ENCODE assay signal across 20 cellular contexts in the genomic region with DNA sequence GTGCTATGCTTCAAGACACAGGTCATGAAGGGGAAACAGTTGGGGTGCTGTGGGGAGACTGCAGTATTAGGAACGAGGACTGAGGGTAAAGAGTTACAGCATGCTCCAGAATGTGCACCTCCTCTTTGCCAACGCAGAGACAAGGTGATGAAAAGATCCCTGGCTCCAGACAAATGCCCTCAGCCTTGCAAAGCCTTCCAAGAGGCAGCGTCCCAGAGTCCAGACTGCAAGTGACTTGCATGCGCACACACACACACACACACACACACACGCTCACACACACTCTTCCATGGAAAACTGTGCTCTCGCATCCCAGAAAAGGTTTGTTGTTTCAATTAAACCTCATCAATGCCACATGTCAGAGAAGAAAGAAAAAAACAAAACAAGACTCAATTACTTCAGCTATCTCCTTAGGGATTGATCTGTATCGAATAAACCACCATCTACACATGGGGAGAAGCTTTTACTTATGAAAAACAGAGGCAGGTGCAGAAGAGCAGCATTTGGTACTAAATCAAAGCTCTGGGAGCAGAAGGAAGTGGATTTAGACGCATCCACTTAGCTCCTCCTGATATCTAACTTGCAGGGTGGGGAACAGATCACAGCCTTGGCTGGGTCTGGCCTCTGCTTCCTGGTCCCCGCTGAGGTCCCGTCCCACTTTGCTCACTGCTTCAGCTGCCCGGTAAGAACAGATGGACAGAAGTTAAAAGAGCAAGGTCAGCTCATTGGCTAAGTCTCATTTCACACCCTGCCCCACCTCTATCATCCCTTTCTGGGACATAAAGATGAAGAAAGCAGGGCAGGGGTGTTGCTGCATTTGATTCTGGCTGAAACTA.
A peak's percentile ranks its signal among the peaks of the same experiment; 100 is the strongest.
DNase-seq lines count a peak whose midpoint lies in the region; ATAC-seq and TF ChIP-seq lines count a peak whose summit lies in the region.
"Had no signal": no experiment of that assay in that cellular context is flagged by ENCODE, and none has a peak within 500 bp of the region (broad histone marks: within the 10 kb centered on the region; RNA-seq: fewer than 3 reads in every experiment).

No MANE protein-coding gene starts in this region.

- no peak overlapping the region for H3K9ac ChIP-seq in neuronal stem cell (ENCODE audit: low read depth, low read length, poor library complexity)

- TF ChIP-seq CTCF in ascending aorta (IDR thresholded peaks at IDR 0.05) = no peak

- peak; percentile 30 for DNase-seq in GM03348 (ENCODE audit: low spot score)
- peak in 1 of 2 donors; percentile 67 for DNase-seq in ascending aorta (ENCODE audit: low spot score in 2 of 2)
- DNase-seq in left cardiac atrium = peak; percentile 40
- DNase-seq in neuronal stem cell (ENCODE audit: low spot score) = no peak
- DNase-seq in activated CD4-positive, alpha-beta T cell treated with anti-CD3 and anti-CD28 coated beads for 1 hour = no peak
- no peak for DNase-seq in islet precursor cell
- DNase-seq in AG08395 (ENCODE audit: low spot score) = no peak
- DNase-seq: activated CD4-positive, alpha-beta T cell treated with anti-CD3 and anti-CD28 coated beads for 4 hours; activated naive CD8-positive, alpha-beta T cell treated with anti-CD3 and anti-CD28 coated beads for 36 hours; activated T-cell treated with anti-CD3 and anti-CD28 coated beads for 4 hours; colonic mucosa; esophagus squamous epithelium; Karpas-422; mesendoderm; NCI-H146; NCI-H526 treated with DMSO at 0.1 percent for 48 hours; occipital lobe; stomach had no signal

- H3K27me3 ChIP-seq in ascending aorta (no peaks in the 10 kb centered on the region), neuronal stem cell (ENCODE audit: control insufficient read depth in 3 of 3, insufficient read depth in 3 of 3, low read depth in 1 of 3, low read length in 3 of 3) (no peaks in the 10 kb centered on the region)
- H3K27me3 ChIP-seq: colonic mucosa, esophagus squamous epithelium, stomach had no signal

- H2AK5ac ChIP-seq in neuronal stem cell (ENCODE audit: low read depth, low read length) = no peak overlapping the region

- H3K23ac ChIP-seq in neuronal stem cell (ENCODE audit: low read depth, low read length, poor library complexity) = no peak overlapping the region

- H2BK120ac ChIP-seq in neuronal stem cell (ENCODE audit: low read depth, low read length) = no peak overlapping the region

- H2BK5ac ChIP-seq in neuronal stem cell (ENCODE audit: low read length) = no peak overlapping the region

- H2BK12ac ChIP-seq in neuronal stem cell (ENCODE audit: low read length) = no peak overlapping the region

- no peak overlapping the region for H3K14ac ChIP-seq in neuronal stem cell (ENCODE audit: low read length)

- H3K18ac ChIP-seq in neuronal stem cell (ENCODE audit: low read length) = no peak overlapping the region

- H3K4me3 ChIP-seq in ascending aorta (peak overlapping the region; percentile 44 to 62), neuronal stem cell (ENCODE audit: low read length in 2 of 2) (no peak overlapping the region)
- H3K4me3 ChIP-seq: colonic mucosa, HAP-1, stomach had no signal

- H2AFZ ChIP-seq in neuronal stem cell (ENCODE audit: low read length) = peak overlapping the region; percentile 70

- H4K91ac ChIP-seq in neuronal stem cell (ENCODE audit: low read depth, low read length, poor library complexity) = no peak overlapping the region

- H3K27ac ChIP-seq in ascending aorta (peak overlapping the region; percentile 55 to 71), neuronal stem cell (replicated peaks; ENCODE audit: low read length) (no peak overlapping the region)
- H3K27ac ChIP-seq: colonic mucosa, stomach had no signal

- H3K4me2 ChIP-seq in neuronal stem cell (ENCODE audit: insufficient read depth, low read length, poor library complexity, severe bottlenecking) = no peak overlapping the region

- intact Hi-C loops in ascending aorta (cut with DNase I) (loop anchor here (5.0 to 10.0 kb wide), 2 partner anchors 77 to 711 kb away; no protein-coding TSS in a partner anchor), left cardiac atrium (cut with DNase I) (no loop called here)

- H3K79me1 ChIP-seq in neuronal stem cell (ENCODE audit: low read depth, low read length) = no peaks in the 10 kb centered on the region

- H3K9me3 ChIP-seq in ascending aorta = no peaks in the 10 kb centered on the region
- H3K9me3 ChIP-seq in neuronal stem cell (replicated peaks in 1 of 2; ENCODE audit: control insufficient read depth in 2 of 2, insufficient read depth in 1 of 2, low read depth in 1 of 2, low read length in 2 of 2) = peaks cover 0 to 5% of the 10 kb centered on the region in 2 donors
- H3K9me3 ChIP-seq: colonic mucosa, esophagus squamous epithelium, HAP-1, stomach had no signal

- H2BK15ac ChIP-seq in neuronal stem cell (ENCODE audit: low read length) = no peak overlapping the region

- no peak overlapping the region for H3K4ac ChIP-seq in neuronal stem cell (ENCODE audit: low read length)

- H3K4me1 ChIP-seq in ascending aorta = peaks cover 0 to 10% of the 10 kb centered on the region in 2 donors
- peaks cover 2 to 22% of the 10 kb centered on the region in 2 donors for H3K4me1 ChIP-seq in neuronal stem cell (ENCODE audit: control insufficient read depth in 2 of 2, insufficient read depth in 1 of 2, low read depth in 1 of 2, low read length in 2 of 2)
- H3K4me1 ChIP-seq: colonic mucosa had no signal

- no CpG with 5 or more reads among the region's 11 CpGs for WGBS in neuronal stem cell (ENCODE audit: extremely low coverage in 2 of 2, insufficient read length in 2 of 2, insufficient replicate concordance in 1 of 2), 2 donors

- H3K36me3 ChIP-seq in ascending aorta (no peaks in the 10 kb centered on the region), neuronal stem cell (replicated peaks in 1 of 2; ENCODE audit: control insufficient read depth in 2 of 2, insufficient read depth in 2 of 2, low read length in 2 of 2) (no peaks in the 10 kb centered on the region)
- H3K36me3 ChIP-seq: colonic mucosa, esophagus squamous epithelium, HAP-1, stomach had no signal

- H4K8ac ChIP-seq in neuronal stem cell (ENCODE audit: low read depth, low read length) = no peak overlapping the region

- peak; percentile 62 to 69 for ATAC-seq in left cardiac atrium
- ATAC-seq in HG02938 (IDR thresholded peaks at IDR 0.05; ENCODE audit: unreplicated experiment) = no peak

Comparison
In these comparisons a context has a peak if more than half of its experiments do, and no peak if none do; other contexts are left out.
1. DNase-seq: peak in GM03348 (single experiment) and left cardiac atrium (single experiment); none in neuronal stem cell (single experiment), activated CD4-positive, alpha-beta T cell treated with anti-CD3 and anti-CD28 coated beads for 1 hour (single experiment), islet precursor cell (single experiment) and AG08395 (single experiment).
2. H3K4me3 ChIP-seq: peak in ascending aorta (2 of 2); none in neuronal stem cell (0 of 2).